7 cellular contexts compared by ENCODE assay signal in the genomic region with DNA sequence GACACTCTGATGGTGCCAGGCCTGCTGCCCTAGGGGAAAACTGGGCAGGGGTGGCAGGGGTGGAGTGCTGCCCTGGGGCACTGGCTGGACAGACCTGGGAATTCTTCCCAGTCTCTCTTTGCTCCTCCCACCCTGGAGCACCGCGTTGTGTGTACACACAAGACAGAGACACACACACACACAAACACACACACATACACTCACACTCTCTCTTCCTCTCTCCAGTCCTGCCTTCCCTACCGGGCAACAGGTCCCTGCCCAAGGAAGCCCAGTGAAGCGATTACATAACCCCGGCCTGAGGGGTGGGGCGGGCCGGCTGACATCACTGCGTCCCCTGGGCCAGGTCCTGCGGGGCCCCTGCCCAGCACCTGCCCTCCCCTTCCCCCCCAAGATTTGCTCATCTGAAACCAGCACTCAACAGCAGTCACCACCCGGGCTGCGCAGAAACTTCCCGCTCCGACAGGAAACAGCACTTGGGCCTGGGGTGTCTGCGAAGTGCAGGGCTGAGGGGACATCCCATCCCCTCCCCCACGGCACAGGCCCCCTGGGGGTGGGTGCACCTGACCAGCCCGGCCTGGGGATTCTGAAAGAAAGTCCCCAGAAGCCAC. TPM values are rescaled to one million over a fixed set of nuclear protein-coding genes. Genes with fewer than 3 reads are reported as not detected.
DNase-seq lines count a peak whose midpoint lies in the region; ATAC-seq, FAIRE-seq and TF ChIP-seq lines count a peak whose summit lies in the region.

No MANE protein-coding gene starts in this region.

- ATAC-seq in heart right ventricle (peak; percentile 45 to 78 (median 60)), HG03565 (IDR thresholded peaks at IDR 0.05; ENCODE audit: unreplicated experiment) (no peak)

- peaks cover 60% of the 10 kb centered on the region in 2 donors for H3K4me1 ChIP-seq in adrenal gland (replicated peaks in 1 of 2)
- peaks cover 62 to 87% (median 78%) of the 10 kb centered on the region in 9 donors for H3K4me1 ChIP-seq in heart right ventricle
- H3K4me1 ChIP-seq in ovary (ENCODE audit: insufficient read depth): peaks cover 35% of the 10 kb centered on the region

- H3K27me3 ChIP-seq in adrenal gland (no peaks in the 10 kb centered on the region), heart right ventricle (no peaks in the 10 kb centered on the region), ovary (no peaks in the 10 kb centered on the region)

- H3K27ac ChIP-seq in adrenal gland (peak overlapping the region; percentile 89 to 99 (median 98)), heart right ventricle (peak overlapping the region; percentile 90 to 100 (median 96)), ovary (peak overlapping the region; percentile 87 to 92)

- peak; percentile 67 for FAIRE-seq in HTR-8/SVneo (lab: Jason Lieb, UNC)

- peak; percentile 87 to 93 for TF ChIP-seq POLR2A in adrenal gland (IDR thresholded peaks at IDR 0.05)
- TF ChIP-seq POLR2A in ovary (IDR thresholded peaks at IDR 0.05): peak; percentile 85

- intact Hi-C loops in adrenal gland (cut with DNase I) (no loop called here), heart right ventricle (cut with DNase I) (loop anchor here in 1 of 10 donors (5.0 kb wide), 1 partner anchor 33 kb away; the partner anchor contains the start of gene BTBD2), ovary (cut with DNase I) (loop anchor here in 1 of 4 donors (10.0 kb wide), 1 partner anchor 805 kb away; the partner anchor contains the start of genes ATP5F1D and MIDN)

- 0 to 1% (median 0%) methylated on average over 9 to 16 of the region's 16 CpGs for WGBS in adrenal gland, 4 donors
- whole genome bisulfite sequencing in heart right ventricle, 2 donors: 1% methylated on average over 16 of the region's 16 CpGs
- 0 to 1% (median 0%) methylated on average over 15 to 16 of the region's 16 CpGs for WGBS in ovary, 3 donors

- H3K4me3 ChIP-seq in adrenal gland (peak overlapping the region; percentile 62 to 99 (median 88)), heart right ventricle (peak overlapping the region; percentile 92 to 100 (median 98)), ovary (peak overlapping the region; percentile 88)

- TF ChIP-seq CTCF in GM13976 (IDR thresholded peaks at IDR 0.05; ENCODE audit: borderline replicate concordance, control extremely low read depth, extremely low read depth, insufficient read depth, missing control alignments) (no peak), adrenal gland (IDR thresholded peaks at IDR 0.05) (no peak), heart right ventricle (IDR thresholded peaks at IDR 0.05) (no peak), ovary (IDR thresholded peaks at IDR 0.05) (no peak)

- TF ChIP-seq EP300 in ovary (IDR thresholded peaks at IDR 0.05): no peak

- in situ Hi-C loops in GM13976 (cut with MboI; ENCODE audit: low sequenced_read_pairs, unreplicated experiment): no loop called here

- H3K9me3 ChIP-seq in adrenal gland (replicated peaks in 1 of 3) (no peaks in the 10 kb centered on the region), heart right ventricle (no peaks in the 10 kb centered on the region), ovary (no peaks in the 10 kb centered on the region)

- DNase-seq in GM13976 (ENCODE audit: low spot score): peak; percentile 71
- DNase-seq in HTR-8/SVneo (ENCODE audit: insufficient read length, low spot score): peak; percentile 41
- DNase-seq in SHP77 treated with DMSO at 0.1 percent for 48 hours (lab: John Stamatoyannopoulos, UW): peak; percentile 22
- peak; percentile 91 to 95 (median 92) for DNase-seq in adrenal gland
- DNase-seq in heart right ventricle: peak; percentile 76 to 81
- DNase-seq in ovary: peak; percentile 79 to 90 (median 85)

- H3K36me3 ChIP-seq in adrenal gland (replicated peaks in 1 of 2): peaks cover 0 to 31% of the 10 kb centered on the region in 2 donors
- peaks cover 0 to 36% (median 7%) of the 10 kb centered on the region in 9 donors for H3K36me3 ChIP-seq in heart right ventricle
- no peaks in the 10 kb centered on the region for H3K36me3 ChIP-seq in ovary

RNA-seq across cellular contexts. Expression of gene MKNK2, which starts 1.2 kb away (rescaled TPM):
- 100 to 1,000 TPM; 106 to 440 (median 171) TPM for total RNA-seq in adrenal gland
- 100 to 1,000 TPM in 2 of 3 donors, 10 to 100 TPM in 1; 30.4 to 238 (median 140) TPM for polyA plus RNA-seq in adrenal gland
- 100 to 1,000 TPM; 107 to 260 (median 144) TPM for total RNA-seq in heart right ventricle
- 100 to 1,000 TPM; 144 to 189 TPM for polyA plus RNA-seq in heart right ventricle
- total RNA-seq in ovary: 100 to 1,000 TPM in 5 of 7 donors, 10 to 100 TPM in 2; 58.3 to 186 (median 122) TPM
- 10 to 100 TPM; 22.1 to 69.5 TPM for polyA plus RNA-seq in ovary

RNA-seq across cellular contexts. Expression of gene BTBD2, which starts 34.3 kb away (rescaled TPM):
- total RNA-seq in adrenal gland (100 to 1,000 TPM in 1 of 8 donors, 10 to 100 TPM in 7; 55.0 to 122 (median 82.4) TPM), heart right ventricle (10 to 100 TPM; 45.1 to 70.4 (median 56.6) TPM), ovary (100 to 1,000 TPM in 1 of 7 donors, 10 to 100 TPM in 6; 47.8 to 131 (median 90.2) TPM)
- polyA plus RNA-seq in adrenal gland (10 to 100 TPM; 11.8 to 87.5 (median 57.7) TPM), heart right ventricle (10 to 100 TPM; 42.8 to 55.2 TPM), ovary (10 to 100 TPM; 14.4 to 65.7 TPM)

RNA-seq across cellular contexts. Expression of gene MOB3A, which starts 46.3 kb away (rescaled TPM):
- 10 to 100 TPM; 25.5 to 54.0 (median 45.2) TPM for total RNA-seq in adrenal gland
- 10 to 100 TPM; 13.6 to 22.4 (median 16.0) TPM for polyA plus RNA-seq in adrenal gland
- 10 to 100 TPM; 10.0 to 30.5 (median 16.2) TPM for total RNA-seq in heart right ventricle
- 10 to 100 TPM in 1 of 2 donors, 1 to 10 TPM in 1; 8.9 to 12.8 TPM for polyA plus RNA-seq in heart right ventricle
- total RNA-seq in ovary: 10 to 100 TPM; 16.6 to 61.5 (median 47.8) TPM
- polyA plus RNA-seq in ovary: 10 to 100 TPM; 21.1 to 22.5 TPM

RNA-seq across cellular contexts. Expression of gene IZUMO4, which starts 46.9 kb away (rescaled TPM):
- total RNA-seq in adrenal gland: 1 to 10 TPM in 6 of 8 donors, under 1 TPM in 2; 0.69 to 8.7 (median 2.1) TPM
- 10 to 100 TPM in 2 of 3 donors, 1 to 10 TPM in 1; 2.6 to 24.6 (median 17.4) TPM for polyA plus RNA-seq in adrenal gland
- 1 to 10 TPM; 1.2 to 6.5 (median 2.2) TPM for total RNA-seq in heart right ventricle
- polyA plus RNA-seq in heart right ventricle: 10 to 100 TPM in 1 of 2 donors, 1 to 10 TPM in 1; 8.6 to 13.1 TPM
- total RNA-seq in ovary: 10 to 100 TPM in 5 of 7 donors, 1 to 10 TPM in 2; 4.5 to 24.5 (median 10.7) TPM
- 10 to 100 TPM in 1 of 2 donors, 1 to 10 TPM in 1; 1.8 to 31.7 TPM for polyA plus RNA-seq in ovary

Comparison
In these comparisons a context has a peak if more than half of its experiments do, and no peak if none do; other contexts are left out.
1. DNase-seq: peak in every context shown above with its lines; median percentile 92 in adrenal gland; 85 in ovary; 78 in heart right ventricle; 71 in GM13976; 41 in HTR-8/SVneo; 22 in SHP77 treated with DMSO at 0.1 percent for 48 hours.